24 cellular contexts compared by ENCODE assay signal in genomic region chr21:44974676-44975075, GRCh38.
"Had no signal": no experiment of that assay in that cellular context is flagged by ENCODE, and none has a peak within 500 bp of the region (broad histone marks: within the 10 kb centered on the region; RNA-seq: fewer than 3 reads in every experiment).

No MANE protein-coding gene starts in this region.

- H3K27ac ChIP-seq: colonic mucosa, epithelial cell of prostate, esophagus squamous epithelium, gastrocnemius medialis, heart left ventricle, hepatocyte, left lung, lower lobe of right lung had no signal

- H3K27ac Mint-ChIP-seq: dendritic cell treated with granulocyte-macrophage colony-stimulating factor and Interleukin-4, amounts not matched to agents 40 ng/mL and 50 ng/mL, for 4 days; effector memory CD8-positive, alpha-beta T cell; endodermal cell; mesothelial cell of epicardium had no signal

- H3K27me3 Mint-ChIP-seq: dendritic cell treated with granulocyte-macrophage colony-stimulating factor and Interleukin-4, amounts not matched to agents 40 ng/mL and 50 ng/mL, for 4 days; effector memory CD8-positive, alpha-beta T cell had no signal

- H3K27me3 ChIP-seq: colonic mucosa, esophagus squamous epithelium, gastrocnemius medialis, heart left ventricle, hepatocyte, left lung had no signal

- DNase-seq: colonic mucosa; cortex of kidney; effector CD8-positive, alpha-beta T cell; effector memory CD8-positive, alpha-beta T cell; endodermal cell; erythroblast; esophagus squamous epithelium; foreskin fibroblast; foreskin melanocyte; gastrocnemius medialis; glutamatergic neuron; hypothalamus; left cardiac atrium; left ventricle myocardium superior; lower lobe of right lung; mesenchymal stem cell; mucosa of descending colon had no signal

- H3K4me1 ChIP-seq: colonic mucosa, gastrocnemius medialis had no signal

- ATAC-seq: effector memory CD8-positive, alpha-beta T cell; esophagus mucosa; gastrocnemius medialis; heart left ventricle; left cardiac atrium; left lung; left ventricle myocardium superior; lower lobe of right lung; mucosa of descending colon had no signal

- H3K36me3 ChIP-seq: colonic mucosa, gastrocnemius medialis had no signal

- H3K4me3 Mint-ChIP-seq: dendritic cell treated with granulocyte-macrophage colony-stimulating factor and Interleukin-4, amounts not matched to agents 40 ng/mL and 50 ng/mL, for 4 days; effector memory CD8-positive, alpha-beta T cell; endodermal cell; mesothelial cell of epicardium had no signal

- H3K4me3 ChIP-seq: colonic mucosa, esophagus squamous epithelium, gastrocnemius medialis, heart left ventricle, hepatocyte, left lung, lower lobe of right lung, mucosa of descending colon had no signal

- H3K9me3 ChIP-seq: colonic mucosa, esophagus squamous epithelium, gastrocnemius medialis, heart left ventricle, left lung, lower lobe of right lung, mucosa of descending colon had no signal

- H2AFZ ChIP-seq: hepatocyte had no signal

- H3K4me2 ChIP-seq: hepatocyte had no signal
